In the genomic region with DNA sequence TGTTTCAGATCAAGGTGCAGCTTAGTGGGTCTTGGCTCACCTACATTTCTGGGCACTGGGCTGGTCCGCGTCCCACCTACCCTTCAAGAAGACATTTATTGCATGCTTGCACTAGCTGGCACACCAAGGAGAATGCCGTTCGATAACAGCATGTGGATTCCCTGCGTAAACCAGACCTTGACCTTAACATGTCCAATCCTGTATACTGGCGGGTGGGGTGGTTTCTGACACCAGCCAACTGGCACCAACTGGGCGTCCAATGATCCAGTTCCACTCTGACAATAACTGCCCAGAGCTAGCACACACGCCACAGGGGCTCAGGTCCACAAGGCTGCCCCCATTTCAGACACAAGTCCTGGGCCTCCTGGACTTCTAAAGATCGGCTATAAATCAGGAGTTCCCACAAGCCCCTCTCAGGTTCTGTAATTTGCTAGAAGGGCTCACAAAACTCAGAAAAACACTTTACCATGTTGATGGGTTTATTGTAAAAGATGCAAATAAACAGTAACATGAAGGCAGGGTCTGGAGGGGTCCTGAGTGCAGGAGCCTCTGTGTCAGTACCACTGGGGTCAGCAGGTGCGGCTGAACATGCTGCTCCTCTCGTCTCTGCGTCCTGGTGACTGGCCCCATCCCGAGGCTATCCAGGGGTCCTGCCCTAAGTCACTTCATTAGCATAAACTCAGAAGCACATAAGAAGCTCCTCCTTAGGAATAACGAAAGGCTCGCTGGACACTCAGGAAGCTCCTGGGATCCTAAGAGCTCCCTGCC, we compare ENCODE assay signal across 11 cellular contexts.
A peak's percentile ranks its signal among the peaks of the same experiment; 100 is the strongest.
DNase-seq lines count a peak whose midpoint lies in the region; TF ChIP-seq lines count a peak whose summit lies in the region.
"Had no signal": no experiment of that assay in that cellular context is flagged by ENCODE, and none has a peak within 500 bp of the region (broad histone marks: within the 10 kb centered on the region; RNA-seq: fewer than 3 reads in every experiment).

No MANE protein-coding gene starts in this region.

- no TSS peak for BruUV-seq in A673 (replicated peaks; lab: Mats Ljungman, UMichigan)

- TF ChIP-seq CTCF in VCaP (conservative IDR thresholded peaks at IDR 0.05), result no peak
- TF ChIP-seq CTCF in endodermal cell (conservative IDR thresholded peaks at IDR 0.05), result no peak
- no peak for TF ChIP-seq CTCF in A673 (conservative IDR thresholded peaks at IDR 0.05; ENCODE audit: low read depth, low read length)

- no peak overlapping the region for H3K4me3 Mint-ChIP-seq in endodermal cell
- H3K4me3 Mint-ChIP-seq: activated naive CD8-positive, alpha-beta T cell treated with anti-CD3 and anti-CD28 coated beads for 36 hours had no signal

- H3K27ac ChIP-seq in VCaP, result peak overlapping the region; percentile 81
- H3K27ac ChIP-seq in endodermal cell (ENCODE audit: low read depth, low read length), result peak overlapping the region; percentile 84
- H3K27ac ChIP-seq in muscle layer of duodenum (ENCODE audit: low read length), result peak overlapping the region; percentile 58
- peak overlapping the region; percentile 79 for H3K27ac ChIP-seq in stomach smooth muscle (ENCODE audit: low read length)
- H3K27ac ChIP-seq in A673 (ENCODE audit: low read depth, low read length, poor library complexity, severe bottlenecking), result no peak overlapping the region

- H3K27me3 ChIP-seq in endodermal cell (ENCODE audit: control insufficient read depth, insufficient read depth, low read length, poor library complexity, severe bottlenecking) (no peaks in the 10 kb centered on the region), muscle layer of duodenum (ENCODE audit: low read depth, low read length) (no peaks in the 10 kb centered on the region), stomach smooth muscle (ENCODE audit: control insufficient read depth in 1 of 2, insufficient read depth in 2 of 2, low read length in 2 of 2) (no peaks in the 10 kb centered on the region), A673 (replicated peaks; ENCODE audit: insufficient read depth, low read depth, low read length, poor library complexity) (no peaks in the 10 kb centered on the region)

- peaks cover 12% of the 10 kb centered on the region for H3K4me1 ChIP-seq in endodermal cell (ENCODE audit: control insufficient read depth, insufficient read depth, low read length)
- H3K4me1 ChIP-seq in muscle layer of duodenum (ENCODE audit: control insufficient read depth in 1 of 2, insufficient read depth in 2 of 2, low read length in 2 of 2), result peaks cover 5 to 43% of the 10 kb centered on the region in 2 donors
- H3K4me1 ChIP-seq in stomach smooth muscle (ENCODE audit: control insufficient read depth, insufficient read depth, low read length), result peaks cover 43% of the 10 kb centered on the region
- no peaks in the 10 kb centered on the region for H3K4me1 ChIP-seq in A673 (ENCODE audit: insufficient read depth, low read length, poor library complexity, severe bottlenecking)

- H3K4me3 ChIP-seq in endodermal cell (ENCODE audit: low read length) (no peak overlapping the region), muscle layer of duodenum (ENCODE audit: low read depth in 1 of 2, low read length in 2 of 2) (no peak overlapping the region), stomach smooth muscle (ENCODE audit: low read length in 2 of 2) (peak overlapping the region; percentile 56 to 65), A673 (ENCODE audit: low read depth, low read length, poor library complexity, severe bottlenecking) (no peak overlapping the region)

- DNase-seq in endodermal cell (peak; percentile 38), SIG-M5 treated with dmso at 0.1 percent for 504 hours (lab: John Stamatoyannopoulos, UW; ENCODE audit: unreplicated experiment) (no peak), A673 (ENCODE audit: low spot score) (no peak)
- no peak for DNase-seq in activated CD4-positive, alpha-beta T cell treated with anti-CD3 and anti-CD28 coated beads, Interleukin-2, amount 50 U/mL, for 48 hours
- DNase-seq: activated CD4-positive, alpha-beta T cell treated with anti-CD3 and anti-CD28 coated beads, Interleukin-2, amount 50 U/mL, for 4 hours; activated naive CD8-positive, alpha-beta T cell treated with anti-CD3 and anti-CD28 coated beads for 36 hours; MV-4-11; NCI-H2029 had no signal

- POLR2A ChIA-PET in A673 (lab: Charles Lee; ENCODE audit: low non-redundant PET), result no interaction called here

- CTCF ChIA-PET in A673 (lab: Charles Lee), result no interaction called here

- H3K9me3 Mint-ChIP-seq in endodermal cell, result no peaks in the 10 kb centered on the region

- peaks cover 21% of the 10 kb centered on the region for H3K4me1 Mint-ChIP-seq in endodermal cell

- H3K36me3 ChIP-seq in endodermal cell (ENCODE audit: control insufficient read depth, insufficient read depth, low read length) (no peaks in the 10 kb centered on the region), muscle layer of duodenum (ENCODE audit: control insufficient read depth in 1 of 2, insufficient read depth in 2 of 2, low read length in 2 of 2) (no peaks in the 10 kb centered on the region), stomach smooth muscle (ENCODE audit: control insufficient read depth in 2 of 2, insufficient read depth in 2 of 2, low read length in 2 of 2) (peaks cover 2 to 5% of the 10 kb centered on the region in 2 donors), A673 (ENCODE audit: insufficient read depth, low read length, poor library complexity, severe bottlenecking) (no peaks in the 10 kb centered on the region)

- no peaks in the 10 kb centered on the region for H3K36me3 Mint-ChIP-seq in endodermal cell (ENCODE audit: low read depth)
- H3K36me3 Mint-ChIP-seq: activated naive CD8-positive, alpha-beta T cell treated with anti-CD3 and anti-CD28 coated beads for 36 hours had no signal

- 93 to 97% methylated on average over 9 to 15 of the region's 15 CpGs for WGBS in endodermal cell (ENCODE audit: insufficient coverage in 1 of 2, insufficient read length in 1 of 2), 2 experiments

- H3K27me3 Mint-ChIP-seq in endodermal cell (ENCODE audit: insufficient read depth), result no peaks in the 10 kb centered on the region
- H3K27me3 Mint-ChIP-seq: activated naive CD8-positive, alpha-beta T cell treated with anti-CD3 and anti-CD28 coated beads for 36 hours had no signal

- H3K9me3 ChIP-seq in endodermal cell (ENCODE audit: control insufficient read depth, low read length) (no peaks in the 10 kb centered on the region), muscle layer of duodenum (ENCODE audit: control insufficient read depth in 1 of 2, low read length in 2 of 2) (no peaks in the 10 kb centered on the region), stomach smooth muscle (ENCODE audit: control insufficient read depth in 2 of 2, low read length in 2 of 2) (no peaks in the 10 kb centered on the region), A673 (ENCODE audit: low read depth, low read length, poor library complexity, severe bottlenecking) (no peaks in the 10 kb centered on the region)

- H3K27ac Mint-ChIP-seq in endodermal cell, result no peak overlapping the region
- H3K27ac Mint-ChIP-seq: activated naive CD8-positive, alpha-beta T cell treated with anti-CD3 and anti-CD28 coated beads for 36 hours had no signal

- H3K9ac ChIP-seq in endodermal cell (ENCODE audit: extremely low read depth, low read length, poor library complexity, severe bottlenecking) (no peak overlapping the region), stomach smooth muscle (ENCODE audit: low read length in 2 of 2) (peak overlapping the region in 1 of 2 donors; percentile 43)

- intact Hi-C loops in A673 (cut with micrococcal nuclease; ENCODE audit: unreplicated experiment), result no loop called here

Comparison
In these comparisons a context has a peak if more than half of its experiments do, and no peak if none do; other contexts are left out.
1. H3K4me3 ChIP-seq: peak in stomach smooth muscle (2 of 2); none in endodermal cell (single experiment), muscle layer of duodenum (0 of 2) and A673 (single experiment).